1 cellular context compared by ENCODE assay signal in genomic region chr20:31505903-31506302, GRCh38.
TF ChIP-seq lines count a peak whose summit lies in the region.

No MANE protein-coding gene starts in this region.

TF ChIP-seq in K562, 482 proteins besides CTCF, POLR2A, EP300 and RAD21 (continued from another document and continues in another):
- TF ChIP-seq ZBTB11 (CRISPR knock-in tag; IDR thresholded peaks at IDR 0.05) (0 out of 6 replicates have a peak, but pooled peaks of 1 of the 3 experiments have one; percentile 33), STAT5A (IDR thresholded peaks at IDR 0.05; ENCODE audit: borderline replicate concordance, low read length) (no peak), ZNF444 (CRISPR knock-in tag; IDR thresholded peaks at IDR 0.05) (no peak), JUN (IDR thresholded peaks at IDR 0.05; ENCODE audit: borderline replicate concordance, low read depth, low read length) (no peak), JUN (CRISPR knock-in tag; IDR thresholded peaks at IDR 0.05; ENCODE audit: borderline replicate concordance) (no peak), RFX1 (IDR thresholded peaks at IDR 0.05) (no peak), HBP1 (CRISPR knock-in tag; IDR thresholded peaks at IDR 0.05) (no peak), CHD2 (IDR thresholded peaks at IDR 0.05; ENCODE audit: low read depth, low read length) (no peak), TRIM24 (IDR thresholded peaks at IDR 0.05) (no peak), BMI1 (IDR thresholded peaks at IDR 0.05; ENCODE audit: low read length) (no peak), RBFOX2 (IDR thresholded peaks at IDR 0.05; ENCODE audit: low read depth, low read length) (no peak), CHD4 (IDR thresholded peaks at IDR 0.05; ENCODE audit: insufficient read depth, insufficient replicate concordance, low read depth, low read length, poor library complexity, severe bottlenecking) (no peak), FOXO4 (CRISPR knock-in tag; IDR thresholded peaks at IDR 0.05) (no peak), ELK1 (CRISPR knock-in tag; IDR thresholded peaks at IDR 0.05) (no peak), NR2F6 (CRISPR knock-in tag; IDR thresholded peaks at IDR 0.05) (no peak), ZNF408 (CRISPR knock-in tag; IDR thresholded peaks at IDR 0.05; ENCODE audit: low read depth) (no peak), CEBPZ (IDR thresholded peaks at IDR 0.05; ENCODE audit: borderline replicate concordance, low read depth, low read length) (no peak), TCF15 (CRISPR knock-in tag; IDR thresholded peaks at IDR 0.05) (no peak), NCOR1 (IDR thresholded peaks at IDR 0.05) (no peak), NCOA2 (IDR thresholded peaks at IDR 0.05; ENCODE audit: partially characterized antibody in 2 of 2) (no peak), RBM15 (IDR thresholded peaks at IDR 0.05; ENCODE audit: insufficient read depth, low read length) (no peak), ATF6 (CRISPR knock-in tag; IDR thresholded peaks at IDR 0.05) (no peak), ILF3 (IDR thresholded peaks at IDR 0.05; ENCODE audit: borderline replicate concordance) (no peak), ZNF311 (CRISPR knock-in tag; IDR thresholded peaks at IDR 0.05) (peak; percentile 80), HNRNPLL (IDR thresholded peaks at IDR 0.05; ENCODE audit: low read depth, low read length, poor library complexity, severe bottlenecking) (no peak), PHF8 (IDR thresholded peaks at IDR 0.05; ENCODE audit: borderline replicate concordance, low read length) (no peak), LARP7 (IDR thresholded peaks at IDR 0.05) (no peak), FOXP1 (CRISPR knock-in tag; IDR thresholded peaks at IDR 0.05) (no peak), FOXM1 (IDR thresholded peaks at IDR 0.05; ENCODE audit: low read depth) (no peak), FOXM1 (CRISPR knock-in tag; IDR thresholded peaks at IDR 0.05; ENCODE audit: low read depth) (no peak), STAT5B (CRISPR knock-in tag; IDR thresholded peaks at IDR 0.05) (no peak), RB1 (IDR thresholded peaks at IDR 0.05; ENCODE audit: low read depth) (no peak), KAT8 (IDR thresholded peaks at IDR 0.05; ENCODE audit: low read depth) (no peak), MEIS2 (IDR thresholded peaks at IDR 0.05; ENCODE audit: partially characterized antibody) (no peak), HSF4 (CRISPR knock-in tag; IDR thresholded peaks at IDR 0.05; ENCODE audit: borderline replicate concordance) (no peak), E2F3 (CRISPR knock-in tag; IDR thresholded peaks at IDR 0.05) (no peak), JUND (IDR thresholded peaks at IDR 0.05; ENCODE audit: borderline replicate concordance, low read depth, low read length) (no peak), JUND (tag; IDR thresholded peaks at IDR 0.05; ENCODE audit: borderline replicate concordance, low read depth, low read length) (peak; percentile 15; the same call in 1 of the 3 replicates), GATAD2A (IDR thresholded peaks at IDR 0.05) (no peak), TEAD1 (CRISPR knock-in tag; IDR thresholded peaks at IDR 0.05) (peak in 1 of 2 experiments; percentile 70; a peak in 2 of 4 replicates), ZNF507 (tag; conservative IDR thresholded peaks at IDR 0.05) (no peak), ZNF395 (CRISPR knock-in tag; IDR thresholded peaks at IDR 0.05) (peak; percentile 74; the same call in 1 of the 2 replicates), SRSF9 (IDR thresholded peaks at IDR 0.05; ENCODE audit: borderline replicate concordance, low read depth, low read length) (no peak), ATF2 (CRISPR knock-in tag; IDR thresholded peaks at IDR 0.05) (no peak), RFX5 (IDR thresholded peaks at IDR 0.05; ENCODE audit: low read depth, low read length) (no peak)
